In the genomic region with DNA sequence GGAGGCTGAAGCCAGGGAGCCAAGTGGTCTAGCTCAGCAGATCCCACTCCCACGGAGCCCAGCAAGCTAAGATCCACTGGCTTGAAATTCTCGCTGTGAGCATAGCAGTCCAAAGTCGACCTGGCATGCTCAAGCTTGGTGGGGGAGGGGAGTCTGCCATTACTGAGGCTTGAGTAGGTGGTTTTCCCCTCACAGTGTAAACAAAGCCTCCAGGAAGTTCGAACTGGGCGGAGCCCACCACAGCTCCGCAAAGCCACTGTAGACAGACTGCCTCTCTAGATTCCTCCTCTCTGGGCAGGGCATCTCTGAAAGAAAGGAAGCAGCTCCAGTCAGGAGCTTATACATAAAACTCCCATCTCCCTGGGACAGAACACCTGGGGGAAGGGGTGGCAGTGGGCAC, we compare ENCODE assay signal across 8 cellular contexts.
A peak's percentile ranks its signal among the peaks of the same experiment; 100 is the strongest.
DNase-seq lines count a peak whose midpoint lies in the region; ATAC-seq and TF ChIP-seq lines count a peak whose summit lies in the region.
"Not testable (repeated sequence)": the region's sequence is repeated elsewhere in the genome, so short reads cannot be mapped to it uniquely, and the experiment has no call there.

No MANE protein-coding gene starts in this region.

- not testable (repeated sequence) for TF ChIP-seq POLR2A in right lobe of liver (IDR thresholded peaks at IDR 0.05)

- intact Hi-C loops in colonic mucosa (cut with DNase I); right lobe of liver (cut with DNase I): not testable (repeated sequence)

- TF ChIP-seq CTCF in 22Rv1 (IDR thresholded peaks at IDR 0.05); colonic mucosa (IDR thresholded peaks at IDR 0.05); right lobe of liver (IDR thresholded peaks at IDR 0.05): not testable (repeated sequence)

- WGBS in right lobe of liver (ENCODE audit: insufficient coverage, low coverage, low lambda C conversion rate, missing lambda C conversion rate) = 13% methylated on average over 3 of the region's 6 CpGs

- H3K27ac ChIP-seq in 22Rv1 = 0 out of 2 replicates have a peak overlapping the region, but pooled peaks have one; percentile 30
- not testable (repeated sequence) for H3K27ac ChIP-seq in colonic mucosa, right lobe of liver

- H3K4me3 ChIP-seq in Jurkat, Clone E6-1 (ENCODE audit: low read length); colonic mucosa: not testable (repeated sequence)
- peak overlapping the region in 1 of 3 donors; percentile 16 for H3K4me3 ChIP-seq in right lobe of liver

- H3K4me1 ChIP-seq in colonic mucosa, right lobe of liver: not testable (repeated sequence)

- not testable (repeated sequence) for H3K9me3 ChIP-seq in colonic mucosa, right lobe of liver

- H3K27me3 ChIP-seq in colonic mucosa, right lobe of liver: not testable (repeated sequence)

- H3K9ac ChIP-seq in colonic mucosa (ENCODE audit: low read depth in 2 of 2, low read length in 2 of 2) = not testable (repeated sequence)

- peak; percentile 44 to 81 (median 64) for ATAC-seq in right lobe of liver

- DNase-seq in DMS53 (lab: John Stamatoyannopoulos, UW) (peak; percentile 88), SW480 (ENCODE audit: low spot score) (peak; percentile 26), activated T-cell treated with anti-CD3 and anti-CD28 coated beads for 1 hour (ENCODE audit: low read depth) (peak; percentile 12), colonic mucosa (peak; percentile 69), right lobe of liver (peak; percentile 51 to 68 (median 54))
- DNase-seq in Jurkat, Clone E6-1 (ENCODE audit: low read depth, low spot score) = peak; percentile 35
- peak; percentile 26 for DNase-seq in stimulated activated CD8-positive, alpha-beta memory T cell treated with anti-CD3 and anti-CD28 coated beads, Interleukin-4, amount 100 ng/mL, for 48 hours

- H3K36me3 ChIP-seq in colonic mucosa, right lobe of liver: not testable (repeated sequence)

Comparison
In these comparisons a context has a peak if more than half of its experiments do, and no peak if none do; other contexts are left out.
1. DNase-seq: peak in every context shown above with its lines; median percentile 88 in DMS53; 69 in colonic mucosa; 54 in right lobe of liver; 35 in Jurkat, Clone E6-1; 26 in SW480; 26 in stimulated activated CD8-positive, alpha-beta memory T cell treated with anti-CD3 and anti-CD28 coated beads, Interleukin-4, amount 100 ng/mL, for 48 hours; 12 in activated T-cell treated with anti-CD3 and anti-CD28 coated beads for 1 hour.